Comparison of ENCODE assay signal across 8 cellular contexts in the genomic region with DNA sequence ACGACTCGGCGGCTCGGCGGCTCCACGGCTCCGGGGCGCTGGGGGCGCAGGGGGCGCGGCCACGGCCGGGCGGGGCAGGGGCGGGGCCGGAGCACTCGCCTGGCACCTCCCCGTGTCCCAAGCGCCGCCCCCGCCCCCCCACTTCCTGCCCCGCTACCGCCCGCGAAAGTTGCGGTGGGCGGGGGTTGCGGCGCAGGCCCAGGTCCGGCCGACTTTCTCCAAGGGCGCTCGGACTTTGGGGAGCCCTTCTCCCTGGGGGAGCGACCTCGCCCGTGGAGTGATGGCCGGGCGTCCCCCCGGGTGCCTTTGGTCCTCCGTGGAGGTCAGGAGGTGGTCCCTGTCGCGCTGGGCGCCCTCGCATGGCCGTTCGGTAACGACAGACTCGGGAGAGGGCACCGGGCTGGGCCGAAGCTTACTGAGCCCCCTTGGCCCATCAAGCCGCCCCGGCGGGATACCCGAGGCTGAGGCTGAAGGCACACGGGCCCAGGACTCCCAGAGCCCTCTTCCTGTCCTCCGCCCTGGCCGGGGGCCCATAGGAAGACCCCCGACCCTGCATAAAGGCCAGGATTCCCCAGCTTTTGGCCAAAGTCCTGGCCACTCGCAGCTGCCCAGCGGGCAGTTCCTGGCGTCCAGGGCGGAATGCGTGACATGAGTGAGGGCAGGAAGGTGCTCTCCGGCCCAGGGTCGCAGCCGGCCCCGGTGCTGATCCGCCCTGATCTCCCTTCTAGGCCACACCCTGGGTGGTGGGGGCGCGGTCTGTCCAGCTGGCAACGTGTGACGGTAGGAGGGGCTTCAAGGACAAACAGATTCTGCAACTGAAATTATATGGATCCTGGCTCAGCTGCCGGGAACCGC. TPM values are rescaled to one million over a fixed set of nuclear protein-coding genes. Genes with fewer than 3 reads are reported as not detected.
A peak's percentile ranks its signal among the peaks of the same experiment; 100 is the strongest.
DNase-seq lines count a peak whose midpoint lies in the region; ATAC-seq lines count a peak whose summit lies in the region.

No MANE protein-coding gene starts in this region.

- H3K4me1 ChIP-seq in effector memory CD4-positive, alpha-beta T cell (ENCODE audit: control insufficient read depth, insufficient read depth, low read length, poor library complexity, severe bottlenecking) = peaks cover 21% of the 10 kb centered on the region

- peak; percentile 49 for ATAC-seq in HG03521 (IDR thresholded peaks at IDR 0.05; ENCODE audit: unreplicated experiment)
- ATAC-seq in activated CD8-positive, alpha-beta T cell treated with anti-CD3 and anti-CD28 coated beads, Interleukin-2, amount 10 ng/mL, durations not matched to agents 7 days and 5 days = peak; percentile 77

- no peaks in the 10 kb centered on the region for H3K9me3 Mint-ChIP-seq in activated CD8-positive, alpha-beta T cell treated with anti-CD3 and anti-CD28 coated beads, Interleukin-2, amount 10 ng/mL, durations not matched to agents 7 days and 5 days (ENCODE audit: insufficient read depth)

- H3K27me3 ChIP-seq in effector memory CD4-positive, alpha-beta T cell (replicated peaks; ENCODE audit: control insufficient read depth, insufficient read depth, low read length, poor library complexity, severe bottlenecking) = peaks cover 14% of the 10 kb centered on the region

- peak; percentile 61 for DNase-seq in Ammon's horn (ENCODE audit: low spot score)
- peak; percentile 67 for DNase-seq in GM19240 (ENCODE audit: insufficient read length, low spot score)
- peak; percentile 88 for DNase-seq in NCI-H82 (lab: John Stamatoyannopoulos, UW)
- DNase-seq in activated CD8-positive, alpha-beta T cell treated with anti-CD3 and anti-CD28 coated beads, Interleukin-2, amount 10 ng/mL, durations not matched to agents 7 days and 5 days = peak; percentile 79
- DNase-seq in effector memory CD4-positive, alpha-beta T cell = peak; percentile 46 to 61 (median 56)
- peak; percentile 95 for DNase-seq in mesenteric fat pad (ENCODE audit: low spot score)
- peak; percentile 54 to 58 for DNase-seq in stimulated activated CD8-positive, alpha-beta memory T cell treated with anti-CD3 and anti-CD28 coated beads, Interleukin-15, amount 100 ng/mL, for 48 hours (ENCODE audit: low read depth in 2 of 2)

- no peak overlapping the region for H3K27ac ChIP-seq in effector memory CD4-positive, alpha-beta T cell (ENCODE audit: insufficient read depth, low read length, poor library complexity, severe bottlenecking)

- CTCF ChIA-PET in activated CD8-positive, alpha-beta T cell treated with anti-CD3 and anti-CD28 coated beads, Interleukin-2, amount 10 ng/mL, durations not matched to agents 7 days and 5 days (lab: Charles Lee) = interaction anchor here (0.7 to 5.4 kb wide), 16 partner anchors 9 to 291 kb away, joined by 3 to 135 read pairs (median 4); a partner anchor contains a TSS

- POLR2A ChIA-PET in activated CD8-positive, alpha-beta T cell treated with anti-CD3 and anti-CD28 coated beads, Interleukin-2, amount 10 ng/mL, durations not matched to agents 7 days and 5 days (lab: Charles Lee) = interaction anchor here (2.2 kb wide), 1 partner anchor 211 kb away, joined by 10 read pairs; no protein-coding TSS in a partner anchor

- H3K9me3 ChIP-seq in effector memory CD4-positive, alpha-beta T cell (ENCODE audit: control insufficient read depth, low read length) = no peaks in the 10 kb centered on the region

- no peaks in the 10 kb centered on the region for H3K36me3 ChIP-seq in effector memory CD4-positive, alpha-beta T cell (ENCODE audit: control insufficient read depth, insufficient read depth, low read length)

- H3K27me3 Mint-ChIP-seq in activated CD8-positive, alpha-beta T cell treated with anti-CD3 and anti-CD28 coated beads, Interleukin-2, amount 10 ng/mL, durations not matched to agents 7 days and 5 days (ENCODE audit: low read depth) = peaks cover 7% of the 10 kb centered on the region

- H3K4me1 Mint-ChIP-seq in activated CD8-positive, alpha-beta T cell treated with anti-CD3 and anti-CD28 coated beads, Interleukin-2, amount 10 ng/mL, durations not matched to agents 7 days and 5 days (ENCODE audit: low read depth) = peaks cover 5% of the 10 kb centered on the region

- H3K4me3 ChIP-seq in effector memory CD4-positive, alpha-beta T cell (ENCODE audit: insufficient read depth, low read depth, low read length, poor library complexity, severe bottlenecking) = peak overlapping the region; percentile 73

- no peaks in the 10 kb centered on the region for H3K36me3 Mint-ChIP-seq in activated CD8-positive, alpha-beta T cell treated with anti-CD3 and anti-CD28 coated beads, Interleukin-2, amount 10 ng/mL, durations not matched to agents 7 days and 5 days (ENCODE audit: low read depth)

- H3K4me3 Mint-ChIP-seq in activated CD8-positive, alpha-beta T cell treated with anti-CD3 and anti-CD28 coated beads, Interleukin-2, amount 10 ng/mL, durations not matched to agents 7 days and 5 days = peak overlapping the region; percentile 65

- H3K27ac Mint-ChIP-seq in activated CD8-positive, alpha-beta T cell treated with anti-CD3 and anti-CD28 coated beads, Interleukin-2, amount 10 ng/mL, durations not matched to agents 7 days and 5 days = peak overlapping the region; percentile 66

RNA-seq across cellular contexts. Expression of a gene that starts 0.9 kb away (rescaled TPM):
- 10 to 100 TPM; 10.1 to 10.3 TPM for total RNA-seq in activated CD8-positive, alpha-beta T cell treated with anti-CD3 and anti-CD28 coated beads, Interleukin-2, amount 10 ng/mL, durations not matched to agents 7 days and 5 days
- 19.3 TPM for total RNA-seq in mesenteric fat pad

RNA-seq across cellular contexts. Expression of a gene that starts 32.3 kb away (rescaled TPM):
- 10 to 100 TPM; 13.5 to 16.0 TPM for total RNA-seq in activated CD8-positive, alpha-beta T cell treated with anti-CD3 and anti-CD28 coated beads, Interleukin-2, amount 10 ng/mL, durations not matched to agents 7 days and 5 days
- 13.5 TPM for total RNA-seq in mesenteric fat pad
